ENCODE assay signal across 10 cellular contexts in genomic region chr18:26655010-26655613, GRCh38.
DNase-seq lines count a peak whose midpoint lies in the region; ATAC-seq and TF ChIP-seq lines count a peak whose summit lies in the region.
"Had no signal": no experiment of that assay in that cellular context is flagged by ENCODE, and none has a peak within 500 bp of the region (broad histone marks: within the 10 kb centered on the region; RNA-seq: fewer than 3 reads in every experiment).

No MANE protein-coding gene starts in this region.

- no peak for TF ChIP-seq EP300 in gastroesophageal sphincter (IDR thresholded peaks at IDR 0.05)

- H3K4me1 ChIP-seq in GM23248 (ENCODE audit: insufficient read depth): peaks cover 10% of the 10 kb centered on the region
- peaks cover 0 to 37% (median 0%) of the 10 kb centered on the region in 3 donors for H3K4me1 ChIP-seq in gastroesophageal sphincter
- H3K4me1 ChIP-seq in psoas muscle: peaks cover 13% of the 10 kb centered on the region

- no peaks in the 10 kb centered on the region for H3K9me2 ChIP-seq in GM23248 (ENCODE audit: insufficient read depth)

- H3K27ac Mint-ChIP-seq in T-helper 2 cell treated with Interferon-gamma antibody and Interleukin-4, amounts not matched to agents 5 μg/mL and 100 μg/mL, for 36 hours: no peak overlapping the region

- 0 to 3% methylated on average over 6 of the region's 6 CpGs for WGBS in GM23248 (ENCODE audit: low coverage in 1 of 2, low lambda C conversion rate in 2 of 2, missing lambda C conversion rate in 2 of 2), 2 experiments
- 4% methylated on average over 4 to 6 of the region's 6 CpGs for WGBS in gastroesophageal sphincter (ENCODE audit: low coverage in 1 of 2), 2 donors
- WGBS in psoas muscle, 3 donors: 9 to 11% (median 9%) methylated on average over 6 of the region's 6 CpGs

- no peaks in the 10 kb centered on the region for H3K9me3 Mint-ChIP-seq in T-helper 2 cell treated with Interferon-gamma antibody and Interleukin-4, amounts not matched to agents 5 μg/mL and 100 μg/mL, for 36 hours

- H2AFZ ChIP-seq in GM23248: no peak overlapping the region

- peak overlapping the region; percentile 59 for H3K4me3 Mint-ChIP-seq in T-helper 2 cell treated with Interferon-gamma antibody and Interleukin-4, amounts not matched to agents 5 μg/mL and 100 μg/mL, for 36 hours

- ATAC-seq in gastroesophageal sphincter: no peak
- ATAC-seq in psoas muscle: peak in 1 of 4 donors; percentile 5
- ATAC-seq in HG02885 (IDR thresholded peaks at IDR 0.05; ENCODE audit: poor library complexity, unreplicated experiment): no peak
- ATAC-seq in HG03280 (IDR thresholded peaks at IDR 0.05; ENCODE audit: unreplicated experiment): no peak

- H3K9me3 ChIP-seq in GM23248 (ENCODE audit: low read depth): no peaks in the 10 kb centered on the region
- no peaks in the 10 kb centered on the region for H3K9me3 ChIP-seq in gastroesophageal sphincter
- H3K9me3 ChIP-seq in psoas muscle: no peaks in the 10 kb centered on the region

- no peak overlapping the region for H3K27ac ChIP-seq in GM23248
- peak overlapping the region in 3 of 4 donors; percentile 84 to 96 (median 93) for H3K27ac ChIP-seq in gastroesophageal sphincter
- H3K27ac ChIP-seq in psoas muscle: no peak overlapping the region
- H3K27ac ChIP-seq: HL-60 had no signal

- peak overlapping the region; percentile 97 for H3K4me2 ChIP-seq in GM23248 (ENCODE audit: unreplicated experiment)

- H3K79me2 ChIP-seq in GM23248 (ENCODE audit: insufficient read depth): no peaks in the 10 kb centered on the region

- TF ChIP-seq CTCF in gastroesophageal sphincter (IDR thresholded peaks at IDR 0.05) (no peak), psoas muscle (IDR thresholded peaks at IDR 0.05) (no peak)

- H3K36me3 Mint-ChIP-seq in T-helper 2 cell treated with Interferon-gamma antibody and Interleukin-4, amounts not matched to agents 5 μg/mL and 100 μg/mL, for 36 hours (ENCODE audit: low read depth): no peaks in the 10 kb centered on the region

- no peaks in the 10 kb centered on the region for H4K20me1 ChIP-seq in GM23248 (ENCODE audit: insufficient read depth)

- H3K36me3 ChIP-seq in GM23248 (ENCODE audit: low read depth) (no peaks in the 10 kb centered on the region), gastroesophageal sphincter (no peaks in the 10 kb centered on the region), psoas muscle (ENCODE audit: insufficient read depth in 1 of 2, low read depth in 1 of 2) (no peaks in the 10 kb centered on the region)

- H3K27me3 Mint-ChIP-seq in T-helper 2 cell treated with Interferon-gamma antibody and Interleukin-4, amounts not matched to agents 5 μg/mL and 100 μg/mL, for 36 hours (ENCODE audit: low read depth): peaks cover 84% of the 10 kb centered on the region

- H3K9ac ChIP-seq in GM23248: no peak overlapping the region

- intact Hi-C loops in psoas muscle (cut with DNase I): loop anchor here in 1 of 2 donors (10.0 kb wide), 1 partner anchor 430 kb away; the partner anchor contains the start of gene TAF4B

- peak; percentile 24 for DNase-seq in GM23248
- DNase-seq in T-helper 2 cell treated with Interferon-gamma antibody and Interleukin-4, amounts not matched to agents 5 μg/mL and 100 μg/mL, for 36 hours (ENCODE audit: low spot score): no peak
- DNase-seq in psoas muscle: no peak
- no peak for DNase-seq in NCI-H446 treated with DMSO at 0.1 percent for 48 hours (lab: John Stamatoyannopoulos, UW)
- no peak for DNase-seq in NK-92 treated with Interleukin-12 subunit alpha and Interleukin-12 subunit beta, amount 100 ng/mL, for 24 hours (lab: John Stamatoyannopoulos, UW)
- DNase-seq: erythroblast had no signal

- in situ Hi-C loops in GM23248 (cut with MboI): no loop called here

- no peak overlapping the region for H3K4me3 ChIP-seq in GM23248
- peak overlapping the region; percentile 61 to 89 for H3K4me3 ChIP-seq in gastroesophageal sphincter
- H3K4me3 ChIP-seq in psoas muscle: peak overlapping the region; percentile 76

- H3K27me3 ChIP-seq in GM23248 (replicated peaks; ENCODE audit: insufficient read depth): peaks cover 53% of the 10 kb centered on the region
- no peaks in the 10 kb centered on the region for H3K27me3 ChIP-seq in gastroesophageal sphincter
- H3K27me3 ChIP-seq in psoas muscle (ENCODE audit: insufficient read depth in 3 of 3, low read length in 2 of 3): peaks cover 0 to 83% (median 7%) of the 10 kb centered on the region in 3 donors

- H3F3A ChIP-seq in GM23248 (ENCODE audit: insufficient read depth): peaks cover 30% of the 10 kb centered on the region; the same call in 1 of the 2 replicates

- H3K4me1 Mint-ChIP-seq in T-helper 2 cell treated with Interferon-gamma antibody and Interleukin-4, amounts not matched to agents 5 μg/mL and 100 μg/mL, for 36 hours (ENCODE audit: low read depth): peaks cover 17% of the 10 kb centered on the region

- TF ChIP-seq POLR2A in gastroesophageal sphincter (IDR thresholded peaks at IDR 0.05): no peak

Comparison
In these comparisons a context has a peak if more than half of its experiments do, and no peak if none do; other contexts are left out.
1. H3K27ac ChIP-seq: peak in gastroesophageal sphincter (3 of 4); none in GM23248 (single experiment) and psoas muscle (single experiment).